Comparison of ENCODE assay signal across 7 cellular contexts in the genomic region with DNA sequence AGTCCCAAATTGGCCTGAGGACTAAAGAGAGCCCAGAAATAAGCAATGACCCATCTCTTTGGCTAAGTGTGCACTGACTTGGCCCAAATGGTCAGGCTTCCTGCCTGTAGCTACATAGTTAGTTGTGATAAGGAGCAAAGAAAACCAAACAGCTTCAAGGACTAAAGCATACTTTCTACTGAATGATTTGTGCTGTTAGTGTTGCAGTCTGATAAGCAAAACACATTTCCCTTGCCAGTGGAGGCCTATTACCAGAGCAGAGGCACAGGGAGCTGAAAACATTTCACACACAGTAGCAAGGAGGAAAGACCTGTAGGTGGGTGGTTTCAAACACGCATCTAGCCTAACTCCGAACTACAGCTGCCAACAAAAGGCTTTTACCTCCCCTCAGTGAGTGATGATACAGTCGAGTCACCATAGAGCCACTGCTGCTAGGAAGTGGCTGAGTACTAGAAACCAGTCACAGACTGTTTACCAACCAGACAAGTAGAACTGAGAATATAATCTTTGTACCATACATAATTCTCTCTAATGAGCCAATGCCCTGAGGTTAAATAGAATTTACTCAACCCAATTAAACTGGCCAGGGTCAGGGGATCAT.
DNase-seq lines count a peak whose midpoint lies in the region; ATAC-seq, FAIRE-seq and TF ChIP-seq lines count a peak whose summit lies in the region.

No MANE protein-coding gene starts in this region.

- H3K79me2 ChIP-seq in endothelial cell of umbilical vein (ENCODE audit: control insufficient read depth, insufficient read depth, low read length): no peaks in the 10 kb centered on the region

- dilution Hi-C loops in endothelial cell of umbilical vein (cut with MboI; ENCODE audit: extremely low pct_ligation_motif_present, low sequenced_read_pairs): loop anchor here (25.0 kb wide), 1 partner anchor 171 kb away; no protein-coding TSS in a partner anchor

- H4K20me1 ChIP-seq in endothelial cell of umbilical vein (replicated peaks; ENCODE audit: control insufficient read depth, extremely low read depth, insufficient read depth, low read length): no peaks in the 10 kb centered on the region

- intact Hi-C loops in endothelial cell of umbilical vein (cut with micrococcal nuclease): loop anchor here (1.0 kb wide), 1 partner anchor 222 kb away; no protein-coding TSS in a partner anchor
- intact Hi-C loops in uterus (cut with DNase I; ENCODE audit: low total_unique reads): no loop called here

- DNase-seq in MG63 (peak; percentile 80), endothelial cell of umbilical vein (ENCODE audit: low read depth, low spot score) (peak; percentile 97), lung microvascular endothelial cell (ENCODE audit: low read depth in 2 of 2) (peak; percentile 44 to 46), uterus (peak; percentile 65 to 85), NCI-H1417 treated with DMSO at 0.1 percent for 48 hours (lab: John Stamatoyannopoulos, UW) (no peak)

- H3K9me3 ChIP-seq in MG63 (no peaks in the 10 kb centered on the region; the same call in 1 of the 2 replicates), endothelial cell of umbilical vein (replicated peaks; ENCODE audit: control insufficient read depth, insufficient read depth, low read length) (no peaks in the 10 kb centered on the region), uterus (no peaks in the 10 kb centered on the region)

- H3K27ac ChIP-seq in endothelial cell of umbilical vein (ENCODE audit: insufficient read depth, low read depth, low read length) (peak overlapping the region; percentile 100), uterus (peak overlapping the region; percentile 82 to 91)

- H3K36me3 ChIP-seq in MG63 (no peaks in the 10 kb centered on the region), endothelial cell of umbilical vein (ENCODE audit: control insufficient read depth in 2 of 2, extremely low read depth in 1 of 2, insufficient read depth in 2 of 2, low read length in 2 of 2) (no peaks in the 10 kb centered on the region), uterus (no peaks in the 10 kb centered on the region)

- CTCF ChIA-PET in endothelial cell of umbilical vein (lab: Charles Lee): interaction anchor here (0.7 to 4.0 kb wide), 4 partner anchors 44 to 659 kb away, joined by 3 to 18 read pairs (median 5); partner anchors contain the start of gene THBS1

- BruUV-seq in endothelial cell of umbilical vein (replicated peaks; lab: Mats Ljungman, UMichigan): TSS peak; percentile 5

- ATAC-seq in GM18907 (IDR thresholded peaks at IDR 0.05; ENCODE audit: unreplicated experiment) (no peak), HG02678 (IDR thresholded peaks at IDR 0.05; ENCODE audit: unreplicated experiment) (no peak)

- peaks cover 63% of the 10 kb centered on the region for H3K4me1 ChIP-seq in endothelial cell of umbilical vein (ENCODE audit: control insufficient read depth, extremely low read depth, insufficient read depth, low read length)
- no peaks in the 10 kb centered on the region for H3K4me1 ChIP-seq in uterus

- H3K27me3 ChIP-seq in MG63 (no peaks in the 10 kb centered on the region), endothelial cell of umbilical vein (ENCODE audit: control insufficient read depth in 2 of 2, insufficient read depth in 2 of 2, low read length in 2 of 2) (no peaks in the 10 kb centered on the region), uterus (no peaks in the 10 kb centered on the region)

- H3K9ac ChIP-seq in endothelial cell of umbilical vein (replicated peaks; ENCODE audit: extremely low read depth, insufficient read depth, low read length): peak overlapping the region; percentile 31

- POLR2A ChIA-PET in endothelial cell of umbilical vein (lab: Charles Lee): interaction anchor here (0.6 to 1.9 kb wide), 6 partner anchors 71 to 227 kb away, joined by 3 to 13 read pairs (median 4); partner anchors contain the start of gene THBS1

- TF ChIP-seq CTCF in endothelial cell of umbilical vein (IDR thresholded peaks at IDR 0.05; ENCODE audit: extremely low read depth in 1 of 2, insufficient read depth in 1 of 2, low read depth in 1 of 2, low read length in 2 of 2) (no peak), uterus (IDR thresholded peaks at IDR 0.05) (no peak)

- no peaks in the 10 kb centered on the region for H3K9me1 ChIP-seq in endothelial cell of umbilical vein (replicated peaks; ENCODE audit: control insufficient read depth, extremely low read depth, insufficient read depth, low read length)

- FAIRE-seq in endothelial cell of umbilical vein (lab: Jason Lieb, UNC): peak; percentile 53

- TF ChIP-seq POLR2A in endothelial cell of umbilical vein (IDR thresholded peaks at IDR 0.05; ENCODE audit: low read depth, low read length) (peak; percentile 56), uterus (IDR thresholded peaks at IDR 0.05) (no peak)

- H2AFZ ChIP-seq in endothelial cell of umbilical vein (ENCODE audit: low read depth, low read length): peak overlapping the region; percentile 16

- no peak overlapping the region for H3K4me2 ChIP-seq in endothelial cell of umbilical vein (ENCODE audit: insufficient read depth, low read length)

- H3K4me3 ChIP-seq in MG63 (no peak overlapping the region), endothelial cell of umbilical vein (replicated peaks in 1 of 3; ENCODE audit: insufficient read depth in 1 of 3, low read depth in 1 of 3, low read length in 3 of 3) (no peak overlapping the region), uterus (no peak overlapping the region)

TF ChIP-seq in endothelial cell of umbilical vein, 7 proteins besides CTCF, POLR2A, EP300 and RAD21:
- TF ChIP-seq JUN (IDR thresholded peaks at IDR 0.05; ENCODE audit: borderline replicate concordance, insufficient read depth, insufficient read length, low read depth) (no peak), GATA2 (IDR thresholded peaks at IDR 0.05; ENCODE audit: insufficient read depth, insufficient read length, low read depth, low read length) (peak; percentile 23), MYC (IDR thresholded peaks at IDR 0.05; ENCODE audit: low read depth, low read length) (no peak), EZH2 (IDR thresholded peaks at IDR 0.05; ENCODE audit: borderline replicate concordance, low read depth, low read length, severe bottlenecking) (no peak)
- TF ChIP-seq, protein P1, sequence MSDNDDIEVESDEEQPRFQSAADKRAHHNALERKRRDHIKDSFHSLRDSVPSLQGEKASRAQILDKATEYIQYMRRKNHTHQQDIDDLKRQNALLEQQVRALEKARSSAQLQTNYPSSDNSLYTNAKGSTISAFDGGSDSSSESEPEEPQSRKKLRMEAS (IDR thresholded peaks at IDR 0.05; ENCODE audit: insufficient read depth, insufficient read length): no peak
